ENCODE assay signal across 7 cellular contexts in the genomic region with DNA sequence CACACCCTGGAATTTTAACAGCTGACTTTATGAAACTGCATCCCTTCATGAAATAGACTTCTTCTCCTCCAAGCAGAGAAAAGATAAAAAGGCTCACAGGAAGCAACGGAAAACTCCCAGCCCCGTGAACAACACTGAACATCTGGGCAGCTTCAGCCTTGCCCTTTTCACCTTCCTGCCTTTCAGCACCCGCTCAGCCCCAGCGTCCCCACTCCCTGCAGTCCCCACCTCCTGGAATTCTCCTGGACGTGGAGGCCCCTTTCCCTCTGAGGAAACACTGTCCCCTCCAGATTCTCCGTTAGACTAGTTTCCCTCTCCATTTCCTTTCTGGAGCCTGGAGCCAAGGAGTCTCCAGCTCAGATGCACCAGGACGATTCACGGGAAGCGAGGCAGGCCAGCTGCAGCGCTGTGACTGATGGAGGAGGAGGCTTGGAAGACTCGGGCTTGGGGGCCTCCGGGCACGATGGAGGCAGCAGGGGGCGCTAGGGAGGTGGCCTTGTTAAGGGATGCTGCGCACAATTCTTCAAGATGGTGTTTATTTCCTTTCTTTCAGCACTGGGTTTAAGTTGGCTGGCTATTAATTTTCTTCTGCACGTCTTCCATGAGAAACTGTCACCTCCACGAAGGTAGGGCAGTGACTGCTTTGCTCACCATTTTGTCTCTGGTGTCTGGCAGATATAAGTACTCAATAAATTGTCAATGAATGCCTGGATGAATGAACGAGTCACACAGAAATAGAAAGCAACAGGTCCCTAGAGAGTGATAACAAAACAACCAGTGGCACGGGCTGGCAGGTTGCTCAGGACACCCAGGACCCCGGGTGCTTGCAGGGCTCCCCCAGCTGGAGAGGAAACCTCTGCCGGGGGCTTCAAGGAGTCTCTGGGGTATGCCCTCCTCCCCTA.
DNase-seq lines count a peak whose midpoint lies in the region; ATAC-seq and TF ChIP-seq lines count a peak whose summit lies in the region.

No MANE protein-coding gene starts in this region.

- ATAC-seq in GM18498 (IDR thresholded peaks at IDR 0.05; ENCODE audit: unreplicated experiment) (peak; percentile 73), HG03442 (IDR thresholded peaks at IDR 0.05; ENCODE audit: unreplicated experiment) (peak; percentile 64), GM21367 (IDR thresholded peaks at IDR 0.05; ENCODE audit: unreplicated experiment) (no peak)

- H3K4me3 ChIP-seq in astrocyte of the spinal cord (ENCODE audit: low read depth, low read length) = no peak overlapping the region

- in situ Hi-C loops in astrocyte of the spinal cord (cut with HindIII; ENCODE audit: low sequenced_read_pairs) = no loop called here

- peak; percentile 76 for TF ChIP-seq CTCF in astrocyte of the spinal cord (IDR thresholded peaks at IDR 0.05; ENCODE audit: low read depth, low read length)

- peak; percentile 7 to 65 (median 35) for DNase-seq in T-helper 2 cell
- DNase-seq in astrocyte of the spinal cord (ENCODE audit: low read depth, low spot score) = peak; percentile 47
- peak; percentile 85 for DNase-seq in iPS-NIHi7 (ENCODE audit: extremely low spot score)
- DNase-seq in stimulated activated CD4-positive, alpha-beta T cell treated with anti-CD3 and anti-CD28 coated beads, Interleukin-1b, Interleukin-23, amount 100 ng/mL, for 24 hours (ENCODE audit: low read depth in 4 of 4, low spot score in 1 of 4) = peak; percentile 50 to 70 (median 60)

Comparison
In these comparisons a context has a peak if more than half of its experiments do, and no peak if none do; other contexts are left out.
1. DNase-seq: peak in every context shown above with its lines; median percentile 85 in iPS-NIHi7; 60 in stimulated activated CD4-positive, alpha-beta T cell treated with anti-CD3 and anti-CD28 coated beads, Interleukin-1b, Interleukin-23, amount 100 ng/mL, for 24 hours; 47 in astrocyte of the spinal cord; 35 in T-helper 2 cell.